10 cellular contexts compared by ENCODE assay signal in the genomic region with DNA sequence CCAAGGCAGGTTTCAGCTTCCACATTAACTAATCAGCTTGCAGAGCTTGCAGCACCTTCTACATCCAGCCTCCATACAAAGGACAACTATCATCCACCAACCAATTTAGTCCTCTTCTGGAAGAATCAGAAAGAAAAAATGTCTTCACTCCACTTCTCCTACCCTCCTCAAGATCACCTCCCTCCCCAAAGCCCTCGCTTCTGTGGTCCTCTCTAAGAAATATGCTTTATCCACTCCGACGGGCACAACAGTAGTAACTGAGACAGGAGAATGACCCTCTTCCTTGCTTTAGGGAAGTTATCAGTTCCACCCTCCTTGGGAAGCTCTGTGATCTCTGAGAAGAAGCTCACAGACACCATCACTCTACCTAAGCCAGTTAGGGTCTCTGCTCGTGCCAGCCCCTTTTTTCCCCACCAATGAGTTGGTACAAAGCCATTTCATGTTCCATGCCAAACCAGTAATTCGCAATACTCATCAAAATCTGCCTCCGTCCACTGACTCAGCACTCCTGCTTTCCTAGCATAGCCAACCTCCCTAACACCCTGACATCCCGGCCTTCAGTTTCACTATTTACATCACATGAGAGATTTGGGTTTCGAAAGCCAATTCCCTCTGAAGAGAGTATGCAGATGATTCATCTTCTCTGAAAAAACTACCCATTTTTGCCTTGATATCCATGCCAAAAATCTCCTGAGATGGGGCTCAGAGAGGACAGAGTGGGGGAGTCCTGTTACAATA.
DNase-seq lines count a peak whose midpoint lies in the region; ATAC-seq, FAIRE-seq and TF ChIP-seq lines count a peak whose summit lies in the region.
"Had no signal": no experiment of that assay in that cellular context is flagged by ENCODE, and none has a peak within 500 bp of the region (broad histone marks: within the 10 kb centered on the region; RNA-seq: fewer than 3 reads in every experiment).

No MANE protein-coding gene starts in this region.

- no peaks in the 10 kb centered on the region for H3K36me3 Mint-ChIP-seq in activated CD8-positive, alpha-beta T cell treated with anti-CD3 and anti-CD28 coated beads for 36 hours (ENCODE audit: low read depth)

- H3K27me3 Mint-ChIP-seq in activated CD8-positive, alpha-beta T cell treated with anti-CD3 and anti-CD28 coated beads for 36 hours = peaks cover 5% of the 10 kb centered on the region

- no peak overlapping the region for H3K27ac Mint-ChIP-seq in activated CD8-positive, alpha-beta T cell treated with anti-CD3 and anti-CD28 coated beads for 36 hours

- no peak for TF ChIP-seq EP300 in K562 (IDR thresholded peaks at IDR 0.05; ENCODE audit: low read length)

- H3K4me1 ChIP-seq in K562 (replicated peaks in 1 of 2; ENCODE audit: control insufficient read depth in 2 of 2, insufficient read depth in 2 of 2, low read length in 2 of 2) (peaks cover 0 to 20% of the 10 kb centered on the region in 2 experiments; a peak in 3 of 5 replicates), tibial artery (peaks cover 0 to 55% (median 21%) of the 10 kb centered on the region in 4 donors)

- no peak overlapping the region for H3K4me3 ChIP-seq in K562
- H3K4me3 ChIP-seq in kidney epithelial cell (ENCODE audit: low read depth, low read length) = no peak overlapping the region
- H3K4me3 ChIP-seq in tibial artery = no peak overlapping the region

- TF ChIP-seq CTCF in K562 (IDR thresholded peaks at IDR 0.05 in 2 of 3, conservative IDR thresholded peaks at IDR 0.05 in 1 of 3; ENCODE audit: insufficient read depth in 2 of 3, low read depth in 1 of 3, low read length in 3 of 3) (no peak), kidney epithelial cell (IDR thresholded peaks at IDR 0.05; ENCODE audit: insufficient read depth, low read length, poor library complexity, severe bottlenecking) (no peak), tibial artery (IDR thresholded peaks at IDR 0.05) (no peak)
- TF ChIP-seq CTCF in activated CD8-positive, alpha-beta T cell treated with anti-CD3 and anti-CD28 coated beads for 36 hours (IDR thresholded peaks at IDR 0.05) = no peak

- peak; percentile 32 for FAIRE-seq in K562 (lab: Jason Lieb, UNC)

- H2AFZ ChIP-seq in K562 (ENCODE audit: low read depth, low read length) = peak overlapping the region; percentile 27; the same call in 1 of the 2 replicates

- no peaks in the 10 kb centered on the region for H3K9me3 Mint-ChIP-seq in activated CD8-positive, alpha-beta T cell treated with anti-CD3 and anti-CD28 coated beads for 36 hours

- H3K79me2 ChIP-seq in K562 (ENCODE audit: control insufficient read depth, insufficient read depth, low read length) = no peaks in the 10 kb centered on the region

- TF ChIP-seq RAD21 in K562 (CRISPR knock-in tag; conservative IDR thresholded peaks at IDR 0.05 in 1 of 2, IDR thresholded peaks at IDR 0.05 in 1 of 2) = no peak

- CTCF ChIA-PET in K562 (lab: Yijun Ruan, JAX; ENCODE audit: low intra/inter-chr PET ratio) = no interaction called here
- CTCF ChIA-PET in activated CD8-positive, alpha-beta T cell treated with anti-CD3 and anti-CD28 coated beads for 36 hours (lab: Charles Lee) = no interaction called here

- H3K4me3 Mint-ChIP-seq in activated CD8-positive, alpha-beta T cell treated with anti-CD3 and anti-CD28 coated beads for 36 hours = no peak overlapping the region

- DNase-seq in HCEC 1CT (peak; percentile 96), K562 (ENCODE audit: extremely low read depth in 1 of 4, low spot score in 3 of 4) (no peak), kidney epithelial cell (ENCODE audit: low read depth) (peak; percentile 16), tibial artery (peak in 1 of 2 donors; percentile 52), NOMO-1 (lab: John Stamatoyannopoulos, UW; ENCODE audit: unreplicated experiment in 2 of 2) (no peak), hypothalamus (lab: John Stamatoyannopoulos, UW) (no peak)
- no peak for DNase-seq in activated CD8-positive, alpha-beta T cell treated with anti-CD3 and anti-CD28 coated beads for 36 hours
- DNase-seq in stimulated activated CD4-positive, alpha-beta T cell treated with anti-CD3 and anti-CD28 coated beads, Interleukin-2, amount 100 ng/mL, for 24 hours = no peak
- DNase-seq: cortex of kidney, NCI-H1436 had no signal

- H3K36me3 ChIP-seq in K562 (ENCODE audit: control insufficient read depth, insufficient read depth, low read length) (no peaks in the 10 kb centered on the region), kidney epithelial cell (ENCODE audit: control insufficient read depth, insufficient read depth, low read length) (no peaks in the 10 kb centered on the region), tibial artery (no peaks in the 10 kb centered on the region)

- H4K20me1 ChIP-seq in K562 (replicated peaks; ENCODE audit: control insufficient read depth, insufficient read depth, low read length) = no peaks in the 10 kb centered on the region

- intact Hi-C loops in K562 (cut with micrococcal nuclease) (no loop called here), tibial artery (cut with DNase I; ENCODE audit: low total_unique reads) (no loop called here)
- intact Hi-C loops in activated CD8-positive, alpha-beta T cell treated with anti-CD3 and anti-CD28 coated beads for 36 hours (cut with micrococcal nuclease) = no loop called here

- peaks cover 7 to 31% of the 10 kb centered on the region in 2 experiments; a peak in 3 of 5 replicates for H3K27me3 ChIP-seq in K562 (ENCODE audit: control insufficient read depth in 2 of 2, insufficient read depth in 2 of 2, low read length in 2 of 2)
- H3K27me3 ChIP-seq in kidney epithelial cell (ENCODE audit: control insufficient read depth, insufficient read depth, low read length) = no peaks in the 10 kb centered on the region
- H3K27me3 ChIP-seq in tibial artery = no peaks in the 10 kb centered on the region

- peak overlapping the region; percentile 56; the same call in 1 of the 2 replicates for H3K4me2 ChIP-seq in K562 (ENCODE audit: insufficient read depth, low read length)

- in situ Hi-C loops in K562 (cut with MboI) = no loop called here

- no peaks in the 10 kb centered on the region for H3K4me1 Mint-ChIP-seq in activated CD8-positive, alpha-beta T cell treated with anti-CD3 and anti-CD28 coated beads for 36 hours (ENCODE audit: low read depth)

- POLR2A ChIA-PET in K562 (lab: Yijun Ruan, JAX) = interaction anchor here (0.8 kb wide), 1 partner anchor 208 kb away, joined by 3 read pairs; no protein-coding TSS in a partner anchor
- POLR2A ChIA-PET in activated CD8-positive, alpha-beta T cell treated with anti-CD3 and anti-CD28 coated beads for 36 hours (lab: Charles Lee) = interaction anchor here (1.5 kb wide), 1 partner anchor 80 kb away, joined by 3 read pairs; no protein-coding TSS in a partner anchor

- H3K27ac ChIP-seq in K562 (ENCODE audit: extremely low read depth, low read depth, low read length) (no peak overlapping the region), tibial artery (peak overlapping the region; percentile 58)

- ATAC-seq in K562 = peak; percentile 11; the same call in 1 of the 3 replicates
- ATAC-seq in activated CD8-positive, alpha-beta T cell treated with anti-CD3 and anti-CD28 coated beads for 36 hours = no peak

- TF ChIP-seq POLR2A in K562 (conservative IDR thresholded peaks at IDR 0.05) = no peak

- WGBS in K562 (ENCODE audit: insufficient coverage, low coverage, missing lambda C conversion rate) = 7% methylated on average over 8 of the region's 8 CpGs

- BruUV-seq in K562 (replicated peaks; lab: Mats Ljungman, UMichigan) = no TSS peak

- H3K9me1 ChIP-seq in K562 (ENCODE audit: control insufficient read depth, insufficient read depth, low read length) = no peaks in the 10 kb centered on the region

- H3K9me3 ChIP-seq in K562 (replicated peaks; ENCODE audit: control insufficient read depth, insufficient read depth, low read depth, low read length) = no peaks in the 10 kb centered on the region
- no peaks in the 10 kb centered on the region for H3K9me3 ChIP-seq in tibial artery

- H3K9ac ChIP-seq in K562 (ENCODE audit: insufficient read depth in 1 of 2, low read depth in 2 of 2, low read length in 2 of 2) = no peak overlapping the region

TF ChIP-seq in K562, 482 proteins besides CTCF, POLR2A, EP300 and RAD21:
- TF ChIP-seq BACH1 (tag; IDR thresholded peaks at IDR 0.05) (peak; percentile 48; the same call in 1 of the 2 replicates), NR2C2 (CRISPR knock-in tag; IDR thresholded peaks at IDR 0.05) (no peak), NR2C2 (tag; IDR thresholded peaks at IDR 0.05) (no peak), TGIF2 (CRISPR knock-in tag; IDR thresholded peaks at IDR 0.05) (no peak), FOSL1 (tag; conservative IDR thresholded peaks at IDR 0.05) (0 out of 2 replicates have a peak, but pooled peaks have one; percentile 31), MAFG (tag; conservative IDR thresholded peaks at IDR 0.05) (peak; percentile 88), ARHGAP35 (IDR thresholded peaks at IDR 0.05; ENCODE audit: partially characterized antibody) (no peak), ZNF316 (IDR thresholded peaks at IDR 0.05) (peak; percentile 91), NFE2 (IDR thresholded peaks at IDR 0.05; ENCODE audit: low read depth) (peak; percentile 42; the same call in 1 of the 2 replicates), C11orf30 (IDR thresholded peaks at IDR 0.05; ENCODE audit: low read depth) (peak; percentile 87)
- TF ChIP-seq, protein P1, sequence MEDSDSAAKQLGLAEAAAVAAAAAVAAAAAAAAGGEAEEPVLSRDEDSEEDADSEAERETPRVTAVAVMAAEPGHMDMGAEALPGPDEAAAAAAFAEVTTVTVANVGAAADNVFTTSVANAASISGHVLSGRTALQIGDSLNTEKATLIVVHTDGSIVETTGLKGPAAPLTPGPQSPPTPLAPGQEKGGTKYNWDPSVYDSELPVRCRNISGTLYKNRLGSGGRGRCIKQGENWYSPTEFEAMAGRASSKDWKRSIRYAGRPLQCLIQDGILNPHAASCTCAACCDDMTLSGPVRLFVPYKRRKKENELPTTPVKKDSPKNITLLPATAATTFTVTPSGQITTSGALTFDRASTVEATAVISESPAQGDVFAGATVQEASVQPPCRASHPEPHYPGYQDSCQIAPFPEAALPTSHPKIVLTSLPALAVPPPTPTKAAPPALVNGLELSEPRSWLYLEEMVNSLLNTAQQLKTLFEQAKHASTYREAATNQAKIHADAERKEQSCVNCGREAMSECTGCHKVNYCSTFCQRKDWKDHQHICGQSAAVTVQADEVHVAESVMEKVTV (CRISPR knock-in tag; IDR thresholded peaks at IDR 0.05) = no peak

Comparison
In these comparisons a context has a peak if more than half of its experiments do, and no peak if none do; other contexts are left out.
1. DNase-seq: peak in HCEC 1CT (single experiment) and kidney epithelial cell (single experiment); none in K562 (0 of 4), activated CD8-positive, alpha-beta T cell treated with anti-CD3 and anti-CD28 coated beads for 36 hours (single experiment), stimulated activated CD4-positive, alpha-beta T cell treated with anti-CD3 and anti-CD28 coated beads, Interleukin-2, amount 100 ng/mL, for 24 hours (0 of 2), NOMO-1 (0 of 2) and hypothalamus (0 of 51).